37 cellular contexts compared by ENCODE assay signal in the genomic region with DNA sequence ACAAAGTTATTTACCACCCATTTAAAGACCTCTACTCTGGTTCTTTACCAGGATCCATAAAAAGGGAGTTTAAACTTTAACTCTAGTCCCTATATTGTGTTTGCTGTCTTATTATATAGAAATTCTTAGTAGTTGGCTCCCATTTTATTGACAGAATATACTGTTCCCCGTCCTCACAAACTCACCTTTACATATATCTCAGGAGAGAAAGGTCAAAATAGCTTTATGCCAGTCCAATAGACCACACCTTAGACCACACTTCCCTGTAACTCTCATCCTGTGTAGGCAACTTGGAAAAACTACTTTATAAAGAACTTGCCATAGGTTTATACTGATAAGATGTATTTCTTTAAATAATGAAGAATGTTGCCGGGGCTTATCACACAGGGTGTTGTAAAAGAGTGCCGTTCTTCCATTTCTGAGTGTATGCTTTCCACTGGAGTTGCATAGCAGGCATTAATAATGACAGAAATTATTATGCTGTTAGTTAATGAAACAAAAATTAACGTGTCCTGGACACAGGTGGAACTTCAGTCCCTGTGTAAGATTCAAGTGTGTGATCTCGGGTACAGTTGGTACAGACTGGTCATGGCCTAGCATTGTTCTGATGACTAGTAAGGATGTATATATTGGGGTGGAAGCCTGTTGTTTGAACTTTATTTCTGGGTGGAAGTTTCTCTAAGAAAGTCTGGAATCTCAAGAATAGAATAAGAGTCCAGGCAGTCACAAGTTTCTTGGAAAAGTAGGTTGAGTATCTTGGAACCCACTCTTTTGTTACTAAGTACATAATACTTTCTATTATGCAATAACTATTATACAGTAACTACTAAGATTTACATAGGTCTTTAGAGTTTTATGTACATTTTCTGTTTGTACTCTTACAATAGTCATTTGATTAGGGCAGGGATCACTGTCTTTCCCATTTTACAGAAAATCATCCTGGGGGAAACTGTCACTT. TPM values are rescaled to one million over a fixed set of nuclear protein-coding genes. Genes with fewer than 3 reads are reported as not detected.
"Had no signal": no experiment of that assay in that cellular context is flagged by ENCODE, and none has a peak within 500 bp of the region (broad histone marks: within the 10 kb centered on the region; RNA-seq: fewer than 3 reads in every experiment).

No MANE protein-coding gene starts in this region.

- H3K27ac ChIP-seq: ascending aorta, cardiac muscle cell, SJCRH30, SK-N-MC, WERI-Rb-1 had no signal

- H3K27ac Mint-ChIP-seq: activated CD4-positive, alpha-beta T cell treated with anti-CD3 and anti-CD28 coated beads, Interleukin-2, amount 10 ng/mL, durations not matched to agents 24 days and 14 days; activated CD8-positive, alpha-beta T cell treated with anti-CD3 and anti-CD28 coated beads for 36 hours; activated naive CD4-positive, alpha-beta T cell treated with anti-CD3 and anti-CD28 coated beads, Interleukin-2, amount 50 U/mL, for 24 hours; activated naive CD8-positive, alpha-beta T cell treated with anti-CD3 and anti-CD28 coated beads, Interleukin-2, amount 10 ng/mL, durations not matched to agents 7 days and 5 days; activated T-cell treated with anti-CD3 and anti-CD28 coated beads, Interleukin-2, amount 50 U/mL, for 72 hours; activated T-helper 17 cell treated with anti-CD3 and anti-CD28 coated beads, Interleukin-2, amount 50 U/mL, for 72 hours had no signal

- H3K9me3 Mint-ChIP-seq: activated CD4-positive, alpha-beta T cell treated with anti-CD3 and anti-CD28 coated beads, Interleukin-2, amount 10 ng/mL, durations not matched to agents 24 days and 14 days; activated CD8-positive, alpha-beta T cell treated with anti-CD3 and anti-CD28 coated beads for 36 hours; activated naive CD4-positive, alpha-beta T cell treated with anti-CD3 and anti-CD28 coated beads, Interleukin-2, amount 50 U/mL, for 24 hours; activated naive CD8-positive, alpha-beta T cell treated with anti-CD3 and anti-CD28 coated beads, Interleukin-2, amount 10 ng/mL, durations not matched to agents 7 days and 5 days; activated T-cell treated with anti-CD3 and anti-CD28 coated beads, Interleukin-2, amount 50 U/mL, for 72 hours; activated T-helper 17 cell treated with anti-CD3 and anti-CD28 coated beads, Interleukin-2, amount 50 U/mL, for 72 hours had no signal

- H3K4me3 Mint-ChIP-seq: activated CD4-positive, alpha-beta T cell treated with anti-CD3 and anti-CD28 coated beads, Interleukin-2, amount 10 ng/mL, durations not matched to agents 24 days and 14 days; activated CD8-positive, alpha-beta T cell treated with anti-CD3 and anti-CD28 coated beads for 36 hours; activated naive CD4-positive, alpha-beta T cell treated with anti-CD3 and anti-CD28 coated beads, Interleukin-2, amount 50 U/mL, for 24 hours; activated naive CD8-positive, alpha-beta T cell treated with anti-CD3 and anti-CD28 coated beads, Interleukin-2, amount 10 ng/mL, durations not matched to agents 7 days and 5 days; activated T-cell treated with anti-CD3 and anti-CD28 coated beads, Interleukin-2, amount 50 U/mL, for 72 hours; activated T-helper 17 cell treated with anti-CD3 and anti-CD28 coated beads, Interleukin-2, amount 50 U/mL, for 72 hours had no signal

- H3K36me3 ChIP-seq: ascending aorta, cardiac muscle cell, SJCRH30, WERI-Rb-1 had no signal

- H3K27me3 ChIP-seq: ascending aorta, cardiac muscle cell, SJCRH30 had no signal

- H3K4me1 Mint-ChIP-seq: activated CD4-positive, alpha-beta T cell treated with anti-CD3 and anti-CD28 coated beads, Interleukin-2, amount 10 ng/mL, durations not matched to agents 24 days and 14 days; activated naive CD4-positive, alpha-beta T cell treated with anti-CD3 and anti-CD28 coated beads, Interleukin-2, amount 50 U/mL, for 24 hours; activated naive CD8-positive, alpha-beta T cell treated with anti-CD3 and anti-CD28 coated beads, Interleukin-2, amount 10 ng/mL, durations not matched to agents 7 days and 5 days; activated T-helper 17 cell treated with anti-CD3 and anti-CD28 coated beads, Interleukin-2, amount 50 U/mL, for 72 hours had no signal

- ATAC-seq: activated CD8-positive, alpha-beta T cell treated with anti-CD3 and anti-CD28 coated beads for 36 hours; activated T-cell treated with anti-CD3 and anti-CD28 coated beads, Interleukin-2, amount 50 U/mL, for 72 hours; activated T-helper 17 cell treated with anti-CD3 and anti-CD28 coated beads, Interleukin-2, amount 50 U/mL, for 72 hours; Panc1 had no signal

- DNase-seq: activated CD4-positive, alpha-beta T cell treated with anti-CD3 and anti-CD28 coated beads for 1 hour; activated CD4-positive, alpha-beta T cell treated with anti-CD3 and anti-CD28 coated beads, Interleukin-2, amount 10 ng/mL, durations not matched to agents 24 days and 14 days; activated CD4-positive, alpha-beta T cell treated with anti-CD3 and anti-CD28 coated beads, Interleukin-2, amount 50 U/mL, for 4 hours; activated CD4-positive, CD25-positive, alpha-beta regulatory T cell; activated CD8-positive, alpha-beta T cell treated with anti-CD3 and anti-CD28 coated beads for 36 hours; activated effector memory CD4-positive, alpha-beta T cell treated with anti-CD3 and anti-CD28 coated beads, Interleukin-2, amount 50 U/mL, for 16 hours; activated naive CD4-positive, alpha-beta T cell; activated naive CD8-positive, alpha-beta T cell treated with anti-CD3 and anti-CD28 coated beads, Interleukin-2, amount 10 ng/mL, durations not matched to agents 7 days and 5 days; activated T-cell treated with anti-CD3 and anti-CD28 coated beads, Interleukin-2, amount 50 U/mL, for 1 hour; activated T-cell treated with anti-CD3 and anti-CD28 coated beads, Interleukin-2, amount 50 U/mL, for 72 hours; amygdala; Kasumi-1; KG1; MM.1S; MV-4-11; NCI-H1092; NCI-H1436 treated with DMSO at 0.1 percent for 48 hours; NCI-H1694 treated with DMSO at 0.1 percent for 48 hours; NCI-H2029; NCI-H345; NCI-H524 treated with DMSO at 0.1 percent for 48 hours; SHP77; SJCRH30; T1000; WERI-Rb-1 had no signal

- H3K36me3 Mint-ChIP-seq: activated naive CD4-positive, alpha-beta T cell treated with anti-CD3 and anti-CD28 coated beads, Interleukin-2, amount 50 U/mL, for 24 hours; activated naive CD8-positive, alpha-beta T cell treated with anti-CD3 and anti-CD28 coated beads, Interleukin-2, amount 10 ng/mL, durations not matched to agents 7 days and 5 days had no signal

- H3K9me3 ChIP-seq: ascending aorta, SJCRH30 had no signal

- H3K4me3 ChIP-seq: ascending aorta, cardiac muscle cell, SJCRH30, SK-N-MC had no signal

- H3K4me1 ChIP-seq: ascending aorta, SJCRH30 had no signal

- H3K27me3 Mint-ChIP-seq: activated CD4-positive, alpha-beta T cell treated with anti-CD3 and anti-CD28 coated beads, Interleukin-2, amount 10 ng/mL, durations not matched to agents 24 days and 14 days; activated naive CD4-positive, alpha-beta T cell treated with anti-CD3 and anti-CD28 coated beads, Interleukin-2, amount 50 U/mL, for 24 hours had no signal

RNA-seq across cellular contexts. Expression of gene SPINK14, which starts 33.0 kb away (rescaled TPM):
- total RNA-seq: activated CD4-positive, alpha-beta T cell treated with anti-CD3 and anti-CD28 coated beads, Interleukin-2, amount 10 ng/mL, durations not matched to agents 24 days and 14 days; activated CD8-positive, alpha-beta memory T cell treated with anti-CD3 and anti-CD28 coated beads for 36 hours; activated CD8-positive, alpha-beta T cell treated with anti-CD3 and anti-CD28 coated beads for 36 hours; activated naive CD8-positive, alpha-beta T cell treated with anti-CD3 and anti-CD28 coated beads, Interleukin-2, amount 10 ng/mL, durations not matched to agents 7 days and 5 days; activated T-cell treated with anti-CD3 and anti-CD28 coated beads, Interleukin-2, amount 50 U/mL, for 72 hours; activated T-helper 17 cell treated with anti-CD3 and anti-CD28 coated beads, Interleukin-2, amount 50 U/mL, for 72 hours; ascending aorta; cardiac muscle cell; NCI-H460; RPMI7951; SJCRH30; T-helper 1 cell treated with Interleukin-12 subunit alpha and Interleukin-12 subunit beta and Interleukin-4 antibody, amounts not matched to agents 30 ng/mL and 1 ng/mL, for 36 hours; T-helper 2 cell treated with Interferon-gamma antibody and Interleukin-4, amounts not matched to agents 100 ng/mL and 5 ng/mL, for 36 hours had no signal
- polyA plus RNA-seq: adipose tissue, cardiac muscle cell had no signal
